ENCODE assay signal across 1 cellular context in genomic region chr6:41519305-41519747, GRCh38.
TF ChIP-seq lines count a peak whose summit lies in the region.

No MANE protein-coding gene starts in this region.

TF ChIP-seq in HepG2, 621 proteins besides CTCF, POLR2A, EP300 and RAD21 (continued from another document and continues in another):
- TF ChIP-seq REST (IDR thresholded peaks at IDR 0.05; ENCODE audit: borderline replicate concordance in 1 of 2, low read depth in 1 of 2, low read length in 2 of 2): 0 out of 4 replicates have a peak, but pooled peaks of 1 of the 2 experiments have one; percentile 6
- TF ChIP-seq HOXA5 (CRISPR knock-in tag; IDR thresholded peaks at IDR 0.05): no peak
- 0 out of 2 replicates have a peak, but pooled peaks have one; percentile 42 for TF ChIP-seq ZSCAN9 (CRISPR knock-in tag; IDR thresholded peaks at IDR 0.05; ENCODE audit: borderline replicate concordance)
- no peak for TF ChIP-seq SNAPC4 (CRISPR knock-in tag; IDR thresholded peaks at IDR 0.05)
- peak; percentile 95 for TF ChIP-seq HNRNPL (IDR thresholded peaks at IDR 0.05; ENCODE audit: low read depth, low read length)
- no peak for TF ChIP-seq TBP (CRISPR knock-in tag; IDR thresholded peaks at IDR 0.05)
- no peak for TF ChIP-seq ZNF737 (CRISPR knock-in tag; IDR thresholded peaks at IDR 0.05; ENCODE audit: borderline replicate concordance)
- TF ChIP-seq ZMYM4 (CRISPR knock-in tag; IDR thresholded peaks at IDR 0.05): no peak
- no peak for TF ChIP-seq CBX1 (IDR thresholded peaks at IDR 0.05; ENCODE audit: low read depth)
- 0 out of 2 replicates have a peak, but pooled peaks have one; percentile 85 for TF ChIP-seq PAX8 (CRISPR knock-in tag; IDR thresholded peaks at IDR 0.05; ENCODE audit: borderline replicate concordance)
- no peak; the same call in 1 of the 2 replicates for TF ChIP-seq CCDC6 (CRISPR knock-in tag; IDR thresholded peaks at IDR 0.05)
- TF ChIP-seq ETV5 (CRISPR knock-in tag; IDR thresholded peaks at IDR 0.05; ENCODE audit: borderline replicate concordance): peak; percentile 78
- no peak for TF ChIP-seq MAFF (IDR thresholded peaks at IDR 0.05; ENCODE audit: low read depth, low read length)
- peak; percentile 32; the same call in 1 of the 2 replicates for TF ChIP-seq RAD51 (IDR thresholded peaks at IDR 0.05; ENCODE audit: borderline replicate concordance)
- peak; percentile 29; the same call in 1 of the 2 replicates for TF ChIP-seq ZC3H4 (CRISPR knock-in tag; IDR thresholded peaks at IDR 0.05; ENCODE audit: borderline replicate concordance)
- no peak for TF ChIP-seq ZNF891 (CRISPR knock-in tag; IDR thresholded peaks at IDR 0.05)
- TF ChIP-seq ZFP36L1 (CRISPR knock-in tag; IDR thresholded peaks at IDR 0.05): no peak
- TF ChIP-seq NFIC (IDR thresholded peaks at IDR 0.05; ENCODE audit: low read length): no peak
- no peak for TF ChIP-seq FOXP1 (IDR thresholded peaks at IDR 0.05)
- TF ChIP-seq FOXP1 (CRISPR knock-in tag; IDR thresholded peaks at IDR 0.05): peak; percentile 44; the same call in 1 of the 2 replicates
- TF ChIP-seq ZNF615 (CRISPR knock-in tag; IDR thresholded peaks at IDR 0.05; ENCODE audit: borderline replicate concordance): no peak
- peak; percentile 93 for TF ChIP-seq HNF4G (IDR thresholded peaks at IDR 0.05; ENCODE audit: borderline replicate concordance, low read depth, low read length)
- TF ChIP-seq HNF4G (CRISPR knock-in tag; IDR thresholded peaks at IDR 0.05; ENCODE audit: borderline replicate concordance, low read depth): no peak
- TF ChIP-seq HOMEZ (CRISPR knock-in tag; IDR thresholded peaks at IDR 0.05; ENCODE audit: low read depth): no peak
- peak; percentile 17 for TF ChIP-seq ZBED4 (CRISPR knock-in tag; IDR thresholded peaks at IDR 0.05; ENCODE audit: borderline replicate concordance)
- TF ChIP-seq ZUFSP (CRISPR knock-in tag; IDR thresholded peaks at IDR 0.05; ENCODE audit: borderline replicate concordance): no peak
- TF ChIP-seq ZNF350 (CRISPR knock-in tag; IDR thresholded peaks at IDR 0.05; ENCODE audit: borderline replicate concordance, low read depth): no peak
- no peak for TF ChIP-seq ZBTB40 (IDR thresholded peaks at IDR 0.05)
- TF ChIP-seq ZBTB40 (CRISPR knock-in tag; IDR thresholded peaks at IDR 0.05): no peak; the same call in 1 of the 2 replicates
- no peak for TF ChIP-seq BCL6 (CRISPR knock-in tag; IDR thresholded peaks at IDR 0.05)
